ENCODE assay signal across 9 cellular contexts in genomic region chr10:59362991-59363390, GRCh38. TPM values are rescaled to one million over a fixed set of nuclear protein-coding genes. Genes with fewer than 3 reads are reported as not detected.
DNase-seq lines count a peak whose midpoint lies in the region; ATAC-seq, FAIRE-seq and TF ChIP-seq lines count a peak whose summit lies in the region.
"Had no signal": no experiment of that assay in that cellular context is flagged by ENCODE, and none has a peak within 500 bp of the region (broad histone marks: within the 10 kb centered on the region; RNA-seq: fewer than 3 reads in every experiment).

No MANE protein-coding gene starts in this region.

- DNase-seq in A549 (ENCODE audit: low read depth in 1 of 2, low spot score in 1 of 2): peak in 1 of 2 experiments; percentile 4
- peak; percentile 57 for DNase-seq in H7
- DNase-seq in SHP77 treated with DMSO at 0.1 percent for 48 hours (lab: John Stamatoyannopoulos, UW): peak; percentile 34
- peak in 1 of 2 experiments; percentile 43 for DNase-seq in mesothelial cell of epicardium (ENCODE audit: low spot score in 2 of 2, unreplicated experiment in 2 of 2)
- DNase-seq in upper lobe of right lung: peak; percentile 66
- no peak for DNase-seq in effector CD8-positive, alpha-beta T cell (lab: John Stamatoyannopoulos, UW)

- H3K4me1 ChIP-seq in A549: peaks cover 5% of the 10 kb centered on the region; the same call in 1 of the 3 replicates
- H3K4me1 ChIP-seq in upper lobe of right lung: no peaks in the 10 kb centered on the region

- TF ChIP-seq CTCF in A549 (IDR thresholded peaks at IDR 0.05) (no peak), mesothelial cell of epicardium (IDR thresholded peaks at IDR 0.05; ENCODE audit: unreplicated experiment) (no peak), upper lobe of right lung (IDR thresholded peaks at IDR 0.05) (no peak)

- POLR2A ChIA-PET in A549 (lab: Yijun Ruan, JAX): no interaction called here

- H3K27me3 ChIP-seq in H7 (ENCODE audit: control insufficient read depth, insufficient read depth, low read length) (peaks cover 11% of the 10 kb centered on the region; the same call in 1 of the 2 replicates), upper lobe of right lung (no peaks in the 10 kb centered on the region)

- H3K9me3 ChIP-seq in A549: no peaks in the 10 kb centered on the region
- no peaks in the 10 kb centered on the region for H3K9me3 ChIP-seq in upper lobe of right lung

- H3K27ac ChIP-seq in A549 (no peak overlapping the region), upper lobe of right lung (peak overlapping the region; percentile 77)

- H3K4me2 ChIP-seq in A549: peak overlapping the region; percentile 94

- no peak for TF ChIP-seq POLR2A in A549 (IDR thresholded peaks at IDR 0.05; ENCODE audit: low read length)

- peak overlapping the region; percentile 69 for H3K4me3 Mint-ChIP-seq in mesothelial cell of epicardium
- H3K4me3 Mint-ChIP-seq: activated naive CD4-positive, alpha-beta T cell treated with anti-CD3 and anti-CD28 coated beads, Interleukin-2, amount 50 U/mL, for 24 hours had no signal

- H3K9me3 Mint-ChIP-seq in mesothelial cell of epicardium: no peaks in the 10 kb centered on the region
- H3K9me3 Mint-ChIP-seq: activated naive CD4-positive, alpha-beta T cell treated with anti-CD3 and anti-CD28 coated beads, Interleukin-2, amount 50 U/mL, for 24 hours had no signal

- 5% methylated on average over 10 of the region's 10 CpGs for WGBS in A549 (ENCODE audit: missing lambda C conversion rate)

- no peak for TF ChIP-seq RAD21 in A549 (conservative IDR thresholded peaks at IDR 0.05 in 1 of 2, IDR thresholded peaks at IDR 0.05 in 1 of 2)

- CTCF ChIA-PET in A549 (lab: Yijun Ruan, JAX): no interaction called here

- FAIRE-seq in A549 (lab: Jason Lieb, UNC): no peak

- no peaks in the 10 kb centered on the region for H3K36me3 Mint-ChIP-seq in mesothelial cell of epicardium
- H3K36me3 Mint-ChIP-seq: activated naive CD4-positive, alpha-beta T cell treated with anti-CD3 and anti-CD28 coated beads, Interleukin-2, amount 50 U/mL, for 24 hours had no signal

- peaks cover 23% of the 10 kb centered on the region for H3K27me3 Mint-ChIP-seq in mesothelial cell of epicardium (ENCODE audit: low read depth)

- H3K4me3 ChIP-seq in A549 (peak overlapping the region; percentile 49), H7 (ENCODE audit: insufficient read depth, low read depth, low read length) (peak overlapping the region; percentile 45), upper lobe of right lung (peak overlapping the region; percentile 55)

- H3K4me1 Mint-ChIP-seq in mesothelial cell of epicardium: peaks cover 13% of the 10 kb centered on the region

- H3K36me3 ChIP-seq in H7 (replicated peaks; ENCODE audit: control insufficient read depth, insufficient read depth, low read length): no peaks in the 10 kb centered on the region
- no peaks in the 10 kb centered on the region for H3K36me3 ChIP-seq in upper lobe of right lung

- no peak for TF ChIP-seq EP300 in A549 (IDR thresholded peaks at IDR 0.05)

- H3K27ac Mint-ChIP-seq in mesothelial cell of epicardium: peak overlapping the region; percentile 48
- H3K27ac Mint-ChIP-seq: activated naive CD4-positive, alpha-beta T cell treated with anti-CD3 and anti-CD28 coated beads, Interleukin-2, amount 50 U/mL, for 24 hours had no signal

- intact Hi-C loops in upper lobe of right lung (cut with DNase I): no loop called here

- ATAC-seq in A549: peak; percentile 84 to 85
- peak; percentile 83 for ATAC-seq in esophagus mucosa
- ATAC-seq in upper lobe of right lung: peak; percentile 82
- ATAC-seq in GM21381 (IDR thresholded peaks at IDR 0.05; ENCODE audit: unreplicated experiment): no peak

TF ChIP-seq in A549, 52 proteins besides CTCF, POLR2A, EP300 and RAD21:
- TF ChIP-seq RNF2 (IDR thresholded peaks at IDR 0.05; ENCODE audit: borderline replicate concordance, low read depth) (no peak), ESRRA (IDR thresholded peaks at IDR 0.05; ENCODE audit: borderline replicate concordance, low read length) (no peak), NR3C1 (IDR thresholded peaks at IDR 0.05) (no peak), RCOR1 (IDR thresholded peaks at IDR 0.05; ENCODE audit: low read depth, low read length) (no peak), HMGXB4 (CRISPR knock-in tag; IDR thresholded peaks at IDR 0.05; ENCODE audit: borderline replicate concordance) (no peak), FOSL2 (IDR thresholded peaks at IDR 0.05) (no peak), FOSL2 (CRISPR knock-in tag; IDR thresholded peaks at IDR 0.05) (no peak), GATA3 (IDR thresholded peaks at IDR 0.05; ENCODE audit: borderline replicate concordance) (no peak), HOXA7 (CRISPR knock-in tag; IDR thresholded peaks at IDR 0.05) (no peak), KDM5A (IDR thresholded peaks at IDR 0.05) (no peak), CBX2 (IDR thresholded peaks at IDR 0.05; ENCODE audit: borderline replicate concordance, low read depth) (no peak), FOXS1 (CRISPR knock-in tag; IDR thresholded peaks at IDR 0.05) (no peak), MAX (IDR thresholded peaks at IDR 0.05) (no peak), CEBPB (IDR thresholded peaks at IDR 0.05) (no peak), HES2 (IDR thresholded peaks at IDR 0.05) (no peak), CHD2 (IDR thresholded peaks at IDR 0.05; ENCODE audit: low read length, partially characterized antibody) (no peak), HOXB5 (CRISPR knock-in tag; IDR thresholded peaks at IDR 0.05) (no peak), E2F6 (IDR thresholded peaks at IDR 0.05; ENCODE audit: borderline replicate concordance, low read depth) (no peak), ZSCAN20 (CRISPR knock-in tag; IDR thresholded peaks at IDR 0.05) (no peak), ZNF302 (CRISPR knock-in tag; IDR thresholded peaks at IDR 0.05) (no peak)

RNA-seq across cellular contexts. Expression of gene FAM13C, which starts 0.6 kb away (rescaled TPM):
- polyA plus RNA-seq in A549 (2011; rRNA removed): not detected in 2 replicates
- not detected in 2 replicates for polyA plus RNA-seq in A549 (2012; cell fraction: cytosol; rRNA removed)
- not detected in 2 replicates for polyA plus RNA-seq in A549 (2012; cell fraction: nucleus; rRNA removed)
- not detected in 3 replicates for polyA plus RNA-seq in A549 (2017; fragmentation: RNase III; extraction: RNeasy Plus Mini Kit Qiagen cat#74134 plus additional on column Dnase treatment)
- not detected in 2 replicates for polyA minus RNA-seq in A549 (2011; rRNA and poly(A)+ RNA removed)
- total RNA-seq in H7 (2014; rRNA removed; shearing (Covaris generic)): 1.8 and 2.5 TPM in 2 replicates
- total RNA-seq in esophagus mucosa: 2.1 TPM
- total RNA-seq in mesothelial cell of epicardium: 6.7 to 7.3 TPM (median 6.8 TPM) in 3 replicates
- total RNA-seq in upper lobe of right lung: 11.8 TPM
